ENCODE assay signal across 8 cellular contexts in the genomic region with DNA sequence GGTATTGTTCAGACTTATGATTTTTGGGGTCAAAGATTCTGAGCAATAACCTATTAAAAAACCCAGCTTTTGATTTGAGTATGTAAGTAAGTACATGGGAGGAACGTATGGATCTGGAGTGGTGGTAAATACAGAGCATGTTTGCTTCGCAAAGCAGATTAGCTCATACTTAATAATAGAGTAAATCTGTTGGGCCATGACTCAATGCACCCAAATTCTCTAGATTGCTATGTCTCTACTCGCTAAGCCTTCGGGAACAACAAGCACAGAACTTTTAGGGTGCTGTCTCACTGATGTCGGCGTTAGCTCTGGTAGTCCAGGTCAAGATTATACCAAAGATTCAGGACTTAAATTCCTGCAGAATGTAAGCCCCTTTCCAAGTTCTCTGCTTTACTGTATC. TPM values are rescaled to one million over a fixed set of nuclear protein-coding genes. Genes with fewer than 3 reads are reported as not detected.
A peak's percentile ranks its signal among the peaks of the same experiment; 100 is the strongest.
DNase-seq lines count a peak whose midpoint lies in the region; ATAC-seq and TF ChIP-seq lines count a peak whose summit lies in the region.

No MANE protein-coding gene starts in this region.

- H3K4me3 ChIP-seq in PC-9 (peak overlapping the region; percentile 92), psoas muscle (peak overlapping the region; percentile 70)

- ATAC-seq in psoas muscle = peak in 1 of 4 donors; percentile 24
- ATAC-seq in GM18858 (IDR thresholded peaks at IDR 0.05; ENCODE audit: unreplicated experiment) = no peak
- no peak for ATAC-seq in GM21723 (IDR thresholded peaks at IDR 0.05; ENCODE audit: unreplicated experiment)
- ATAC-seq in HG03378 (IDR thresholded peaks at IDR 0.05; ENCODE audit: unreplicated experiment) = no peak

- peaks cover 4% of the 10 kb centered on the region; the same call in 1 of the 2 replicates for H3F3A ChIP-seq in PC-9 (ENCODE audit: insufficient read depth, low read depth)

- intact Hi-C loops in PC-9 (cut with micrococcal nuclease; ENCODE audit: unreplicated experiment) (no loop called here), psoas muscle (cut with DNase I) (no loop called here)

- POLR2A ChIA-PET in PC-9 (lab: Charles Lee; ENCODE audit: unreplicated experiment) = no interaction called here

- peaks cover 35% of the 10 kb centered on the region for H3K79me2 ChIP-seq in PC-9 (ENCODE audit: low read depth)

- BruUV-seq in PC-9 (replicated peaks; lab: Mats Ljungman, UMichigan) = TSS peak; percentile 88

- no peaks in the 10 kb centered on the region for H4K20me1 ChIP-seq in PC-9 (ENCODE audit: insufficient read depth)

- H3K36me3 ChIP-seq in PC-9 (ENCODE audit: low read depth) (0 out of 2 replicates have a peak, but pooled peaks cover 6% of the 10 kb centered on the region), psoas muscle (ENCODE audit: insufficient read depth in 1 of 2, low read depth in 1 of 2) (peaks cover 0 to 12% of the 10 kb centered on the region in 2 donors)

- peak overlapping the region; percentile 95 for H3K4me2 ChIP-seq in PC-9

- no peaks in the 10 kb centered on the region for H3K9me3 ChIP-seq in PC-9 (ENCODE audit: insufficient read depth, low read depth)
- no peaks in the 10 kb centered on the region for H3K9me3 ChIP-seq in psoas muscle

- H3K27ac ChIP-seq in PC-9 = no peak overlapping the region
- peak overlapping the region; percentile 80 for H3K27ac ChIP-seq in psoas muscle

- CTCF ChIA-PET in PC-9 (lab: Charles Lee) = no interaction called here

- DNase-seq in EH (ENCODE audit: low read depth) (peak; percentile 30), PC-9 (no peak), erythroblast (lab: John Stamatoyannopoulos, UW) (peak; percentile 63 to 83), psoas muscle (no peak)
- DNase-seq in stimulated activated naive CD4-positive, alpha-beta T cell treated with Interleukin-2 at 50 U/mL for 16 hours (lab: John Stamatoyannopoulos, UW) = no peak

- TF ChIP-seq CTCF in PC-9 (conservative IDR thresholded peaks at IDR 0.05) (no peak), psoas muscle (IDR thresholded peaks at IDR 0.05) (no peak)

- peaks cover 24% of the 10 kb centered on the region for H3K4me1 ChIP-seq in PC-9 (replicated peaks; ENCODE audit: insufficient read depth)
- H3K4me1 ChIP-seq in psoas muscle = peaks cover 25% of the 10 kb centered on the region

- H2AFZ ChIP-seq in PC-9 = peak overlapping the region; percentile 99

- H3K9me2 ChIP-seq in PC-9 (ENCODE audit: insufficient read depth) = no peaks in the 10 kb centered on the region

- H3K27me3 ChIP-seq in PC-9 (ENCODE audit: insufficient read depth, low read depth) (no peaks in the 10 kb centered on the region), psoas muscle (ENCODE audit: insufficient read depth in 3 of 3, low read length in 2 of 3) (no peaks in the 10 kb centered on the region)

- 71 to 76% (median 72%) methylated on average over 6 of the region's 6 CpGs for WGBS in psoas muscle, 3 donors

- no peak for TF ChIP-seq POLR2A in erythroblast (IDR thresholded peaks at IDR 0.05; ENCODE audit: low read length)

RNA-seq across cellular contexts. Expression of gene MINPP1, which starts 0.8 kb away (rescaled TPM):
- total RNA-seq in PC-9 (2021) (14.4 and 17.0 TPM in 2 replicates), psoas muscle (1 to 10 TPM; 3.5 to 5.0 (median 4.2) TPM)
- polyA plus RNA-seq in psoas muscle = 1 to 10 TPM; 2.9 to 6.8 (median 4.8) TPM

Comparison
In these comparisons a context has a peak if more than half of its experiments do, and no peak if none do; other contexts are left out.
1. DNase-seq: peak in EH (single experiment) and erythroblast (2 of 2); none in PC-9 (0 of 2), psoas muscle (0 of 2) and stimulated activated naive CD4-positive, alpha-beta T cell treated with Interleukin-2 at 50 U/mL for 16 hours (single experiment).